ENCODE assay signal across 7 cellular contexts in the genomic region with DNA sequence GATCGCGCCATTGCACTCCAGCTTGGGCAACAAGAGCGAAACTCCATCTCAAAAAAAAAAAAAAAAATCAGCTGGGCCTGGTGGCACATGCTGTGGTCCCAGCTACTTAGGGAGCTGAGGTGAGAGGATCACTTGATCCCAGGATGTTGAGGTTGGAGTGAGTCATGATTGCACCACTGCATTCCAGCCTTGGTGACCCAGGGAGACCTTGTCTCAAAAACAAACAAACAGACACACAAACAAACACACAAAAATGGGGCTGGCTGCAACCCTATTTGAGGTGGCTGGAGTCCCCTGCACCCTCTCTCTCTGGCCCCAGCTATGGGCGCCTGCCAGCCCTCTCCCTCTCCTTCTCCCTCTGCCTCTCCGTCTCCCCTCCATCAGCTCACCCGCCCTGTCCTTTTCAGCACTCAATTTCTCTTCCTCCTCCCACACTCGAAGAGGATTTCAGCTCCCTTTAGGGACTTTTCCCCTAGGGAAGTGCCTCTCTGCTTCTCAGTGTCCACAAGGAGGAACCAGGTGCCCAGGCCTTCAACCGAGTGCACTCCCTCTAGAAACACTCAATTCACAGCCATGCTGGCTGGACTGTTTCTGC. TPM values are rescaled to one million over a fixed set of nuclear protein-coding genes. Genes with fewer than 3 reads are reported as not detected.
DNase-seq lines count a peak whose midpoint lies in the region; ATAC-seq and TF ChIP-seq lines count a peak whose summit lies in the region.

No MANE protein-coding gene starts in this region.

- no peak overlapping the region for H3K4me3 ChIP-seq in epithelial cell of esophagus (ENCODE audit: low read length)

- peak; percentile 49 for TF ChIP-seq CTCF in epithelial cell of esophagus (IDR thresholded peaks at IDR 0.05; ENCODE audit: insufficient read depth, low read depth, low read length, missing control alignments)

- peak; percentile 83 for DNase-seq in GM04504 (ENCODE audit: low read depth)
- peak; percentile 57 for DNase-seq in NCI-H226
- DNase-seq in epithelial cell of esophagus (ENCODE audit: low read depth) = peak; percentile 87
- DNase-seq in renal cortical epithelial cell (ENCODE audit: low read depth) = peak; percentile 96

- no peak for ATAC-seq in HG02798 (IDR thresholded peaks at IDR 0.05; ENCODE audit: poor library complexity, unreplicated experiment)
- ATAC-seq in GM21723 (IDR thresholded peaks at IDR 0.05; ENCODE audit: unreplicated experiment) = no peak
- ATAC-seq in GM19328 (IDR thresholded peaks at IDR 0.05; ENCODE audit: unreplicated experiment) = no peak

RNA-seq across cellular contexts. Expression of a gene that starts 17.5 kb away (rescaled TPM):
- 1.2 and 2.0 TPM in 2 replicates for total RNA-seq in renal cortical epithelial cell

RNA-seq across cellular contexts. Expression of a gene that starts 25.5 kb away (rescaled TPM):
- total RNA-seq in renal cortical epithelial cell = 3.6 and 13.5 TPM in 2 replicates

RNA-seq across cellular contexts. Expression of a gene that starts 48.5 kb away (rescaled TPM):
- total RNA-seq in renal cortical epithelial cell = 0.20 TPM in 1 of 2 replicates, not detected in the other
